In the genomic region with DNA sequence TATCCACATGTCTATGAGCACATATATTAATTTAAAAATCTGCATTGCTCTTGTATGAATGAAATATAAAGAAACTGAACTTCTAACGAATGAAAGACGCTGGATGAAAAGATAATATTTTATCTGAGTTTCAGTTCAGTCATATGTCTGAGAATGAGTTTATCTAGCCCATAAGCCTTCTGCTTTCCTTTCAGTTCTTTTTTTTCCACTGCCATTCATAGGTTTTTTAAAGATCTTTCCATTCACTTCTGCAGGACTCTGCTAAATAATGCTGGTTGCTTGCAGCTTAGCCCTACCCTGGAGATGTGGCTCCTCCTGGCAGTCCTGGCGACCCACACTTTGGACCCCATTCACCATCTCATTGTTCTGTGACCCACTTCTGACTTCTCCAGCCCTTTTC, we compare ENCODE assay signal across 1 cellular context.
TF ChIP-seq lines count a peak whose summit lies in the region.

No MANE protein-coding gene starts in this region.

TF ChIP-seq in GM12878, 131 proteins besides CTCF, POLR2A, EP300 and RAD21:
- TF ChIP-seq, protein P1, sequence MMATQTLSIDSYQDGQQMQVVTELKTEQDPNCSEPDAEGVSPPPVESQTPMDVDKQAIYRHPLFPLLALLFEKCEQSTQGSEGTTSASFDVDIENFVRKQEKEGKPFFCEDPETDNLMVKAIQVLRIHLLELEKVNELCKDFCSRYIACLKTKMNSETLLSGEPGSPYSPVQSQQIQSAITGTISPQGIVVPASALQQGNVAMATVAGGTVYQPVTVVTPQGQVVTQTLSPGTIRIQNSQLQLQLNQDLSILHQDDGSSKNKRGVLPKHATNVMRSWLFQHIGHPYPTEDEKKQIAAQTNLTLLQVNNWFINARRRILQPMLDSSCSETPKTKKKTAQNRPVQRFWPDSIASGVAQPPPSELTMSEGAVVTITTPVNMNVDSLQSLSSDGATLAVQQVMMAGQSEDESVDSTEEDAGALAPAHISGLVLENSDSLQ (IDR thresholded peaks at IDR 0.05): peak; percentile 36; the same call in 1 of the 2 replicates
- TF ChIP-seq SPI1 (IDR thresholded peaks at IDR 0.05; ENCODE audit: borderline replicate concordance, insufficient read depth, low read depth, low read length) (peak; percentile 38; the same call in 1 of the 2 replicates), HDAC2 (IDR thresholded peaks at IDR 0.05) (no peak), RAD51 (IDR thresholded peaks at IDR 0.05) (0 out of 2 replicates have a peak, but pooled peaks have one; percentile 14)
